ENCODE assay signal across 8 cellular contexts in genomic region chr12:10613334-10614055, GRCh38. TPM values are rescaled to one million over a fixed set of nuclear protein-coding genes. Genes with fewer than 3 reads are reported as not detected.
DNase-seq lines count a peak whose midpoint lies in the region; ATAC-seq and TF ChIP-seq lines count a peak whose summit lies in the region.

Gene MAGOHB (minus strand): TSS chr12:10613609. CDS start chr12:10613532, 77 bp downstream.

- H3K4me1 Mint-ChIP-seq in T-helper 2 cell treated with Interferon-gamma antibody and Interleukin-4, amounts not matched to agents 5 μg/mL and 100 μg/mL, for 36 hours (ENCODE audit: low read depth) = peaks cover 28% of the 10 kb centered on the region

- H3K27ac Mint-ChIP-seq in T-helper 2 cell treated with Interferon-gamma antibody and Interleukin-4, amounts not matched to agents 5 μg/mL and 100 μg/mL, for 36 hours = peak within 1 kb of the TSS; percentile 100

- intact Hi-C loops in ascending aorta (cut with DNase I) = loop anchor here (1.0 to 2.0 kb wide), 3 partner anchors 137 to 401 kb away; partner anchors contain the start of gene GABARAPL1
- intact Hi-C loops in right cardiac atrium (cut with DNase I) = loop anchor here in 3 of 4 donors (10.0 kb wide), 2 partner anchors 111 to 141 kb away; partner anchors contain the start of gene YBX3 (in 2 of the 3)
- intact Hi-C loops in uterus (cut with DNase I; ENCODE audit: low total_unique reads) = no loop called here

- TF ChIP-seq CTCF in ascending aorta (IDR thresholded peaks at IDR 0.05) (no peak), uterus (IDR thresholded peaks at IDR 0.05) (peak in 1 of 4 experiments; percentile 33)

- peak; percentile 95 to 99 for DNase-seq in NCI-H1930 (lab: John Stamatoyannopoulos, UW)
- DNase-seq in T-helper 2 cell treated with Interferon-gamma antibody and Interleukin-4, amounts not matched to agents 5 μg/mL and 100 μg/mL, for 36 hours (ENCODE audit: low spot score) = peak; percentile 95
- peak; percentile 82 to 98 for DNase-seq in ascending aorta (ENCODE audit: low spot score in 2 of 2)
- DNase-seq in right cardiac atrium = peak; percentile 96 to 99 (median 98)
- DNase-seq in pulmonary artery endothelial cell (ENCODE audit: low read depth, low spot score) = peak; percentile 84
- peak; percentile 95 to 96 for DNase-seq in uterus

- H3K4me1 ChIP-seq in ascending aorta = peaks cover 0 to 6% of the 10 kb centered on the region in 2 donors
- H3K4me1 ChIP-seq in right cardiac atrium (ENCODE audit: control insufficient read depth, insufficient read depth, low read length) = no peaks in the 10 kb centered on the region
- peaks cover 0 to 11% of the 10 kb centered on the region in 2 donors for H3K4me1 ChIP-seq in uterus

- whole genome bisulfite sequencing in right cardiac atrium = under 1% methylated on average over 46 of the region's 46 CpGs

- ATAC-seq in GM18502 (IDR thresholded peaks at IDR 0.05; ENCODE audit: poor library complexity, unreplicated experiment) (peak; percentile 97), HG02970 (IDR thresholded peaks at IDR 0.05; ENCODE audit: low FRiP score, unreplicated experiment) (peak; percentile 95), right cardiac atrium (peak; percentile 100)

- peaks cover 29% of the 10 kb centered on the region for H3K36me3 Mint-ChIP-seq in T-helper 2 cell treated with Interferon-gamma antibody and Interleukin-4, amounts not matched to agents 5 μg/mL and 100 μg/mL, for 36 hours (ENCODE audit: low read depth)

- peak within 1 kb of the TSS; percentile 86 to 99 for H3K4me3 ChIP-seq in ascending aorta
- peak within 1 kb of the TSS; percentile 98 for H3K4me3 ChIP-seq in right cardiac atrium (ENCODE audit: low read length)
- peak within 1 kb of the TSS; percentile 71 to 78 for H3K4me3 ChIP-seq in uterus

- no peaks in the 10 kb centered on the region for H3K9me3 Mint-ChIP-seq in T-helper 2 cell treated with Interferon-gamma antibody and Interleukin-4, amounts not matched to agents 5 μg/mL and 100 μg/mL, for 36 hours

- peak within 1 kb of the TSS; percentile 100 for H3K4me3 Mint-ChIP-seq in T-helper 2 cell treated with Interferon-gamma antibody and Interleukin-4, amounts not matched to agents 5 μg/mL and 100 μg/mL, for 36 hours

- peak; percentile 72 to 82 for TF ChIP-seq POLR2A in uterus (IDR thresholded peaks at IDR 0.05)

- peak within 1 kb of the TSS; percentile 87 to 94 for H3K27ac ChIP-seq in ascending aorta
- peak within 1 kb of the TSS; percentile 94 for H3K27ac ChIP-seq in right cardiac atrium (ENCODE audit: low read length)
- peak within 1 kb of the TSS; percentile 89 to 94 for H3K27ac ChIP-seq in uterus

- H3K9me3 ChIP-seq in ascending aorta (no peaks in the 10 kb centered on the region), right cardiac atrium (ENCODE audit: control insufficient read depth, low read length) (no peaks in the 10 kb centered on the region), uterus (no peaks in the 10 kb centered on the region)

- peaks cover 25% of the 10 kb centered on the region for H3K27me3 Mint-ChIP-seq in T-helper 2 cell treated with Interferon-gamma antibody and Interleukin-4, amounts not matched to agents 5 μg/mL and 100 μg/mL, for 36 hours (ENCODE audit: low read depth)

- H3K27me3 ChIP-seq in ascending aorta (no peaks in the 10 kb centered on the region), right cardiac atrium (ENCODE audit: control insufficient read depth, insufficient read depth) (no peaks in the 10 kb centered on the region), uterus (no peaks in the 10 kb centered on the region)

- peaks cover 3 to 17% of the 10 kb centered on the region in 2 donors for H3K36me3 ChIP-seq in ascending aorta
- H3K36me3 ChIP-seq in uterus = no peaks in the 10 kb centered on the region

RNA-seq across cellular contexts. Expression of gene MAGOHB, which starts in this region (rescaled TPM):
- total RNA-seq in ascending aorta (5.4 TPM), right cardiac atrium (10 to 100 TPM; 12.8 to 17.4 (median 14.0) TPM), pulmonary artery endothelial cell (26.1 and 34.1 TPM in 2 replicates), uterus (10 to 100 TPM; 21.0 to 55.3 (median 24.1) TPM)
- polyA plus RNA-seq in right cardiac atrium = 16.4 TPM

Comparison
In these comparisons a context has a peak if more than half of its experiments do, and no peak if none do; other contexts are left out.
1. Peak in every context shown above with its lines: DNase-seq, ATAC-seq, H3K4me3 ChIP-seq and H3K27ac ChIP-seq.